8 cellular contexts compared by ENCODE assay signal in the genomic region with DNA sequence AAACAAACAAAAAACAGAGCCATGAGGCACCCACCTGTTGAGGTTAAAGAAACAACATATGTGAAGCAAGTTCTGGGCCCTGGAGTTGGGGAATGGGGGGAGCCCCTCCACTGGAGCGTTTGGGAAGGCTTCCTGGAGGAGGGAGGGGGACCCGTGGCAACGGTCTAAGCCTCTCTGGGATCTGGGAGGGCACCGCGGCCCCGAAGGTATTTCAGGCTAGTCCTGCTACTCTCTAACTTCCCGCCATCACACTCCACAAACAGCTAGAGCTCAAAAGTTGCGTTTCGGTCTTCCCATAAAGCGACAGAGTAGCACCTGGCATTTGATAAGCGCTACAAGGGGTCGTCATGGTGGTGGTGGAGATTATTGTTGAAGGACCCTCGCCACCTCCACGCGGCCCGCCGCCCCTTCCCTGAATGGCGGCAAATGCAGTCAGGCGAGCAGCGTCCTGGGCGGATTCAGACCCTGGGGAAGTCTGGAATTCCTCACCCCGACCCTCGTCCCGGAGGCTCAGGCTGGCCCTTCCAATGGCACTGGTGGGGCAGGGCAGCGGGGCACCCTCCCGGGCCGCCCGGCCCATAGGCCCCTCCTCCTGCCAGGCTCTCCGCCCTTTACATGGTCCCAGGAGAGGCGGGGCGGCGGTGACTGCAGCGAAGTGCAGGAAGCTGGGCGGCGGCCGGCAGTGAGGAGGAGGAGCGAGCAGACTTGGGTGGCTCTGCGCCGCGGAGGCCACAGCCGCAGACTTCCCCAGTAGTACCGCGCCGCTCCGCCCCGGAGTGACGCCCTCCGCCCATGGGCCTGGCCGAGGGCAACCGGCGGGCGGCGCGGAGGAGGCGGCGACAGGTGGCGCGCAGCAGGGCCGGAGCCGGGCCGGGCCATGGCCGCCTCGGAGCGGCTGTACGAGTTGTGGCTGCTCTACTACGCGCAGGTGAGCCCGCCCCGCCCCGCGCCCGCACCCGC. TPM values are rescaled to one million over a fixed set of nuclear protein-coding genes. Genes with fewer than 3 reads are reported as not detected.
DNase-seq lines count a peak whose midpoint lies in the region; ATAC-seq and TF ChIP-seq lines count a peak whose summit lies in the region.

A gene with protein sequence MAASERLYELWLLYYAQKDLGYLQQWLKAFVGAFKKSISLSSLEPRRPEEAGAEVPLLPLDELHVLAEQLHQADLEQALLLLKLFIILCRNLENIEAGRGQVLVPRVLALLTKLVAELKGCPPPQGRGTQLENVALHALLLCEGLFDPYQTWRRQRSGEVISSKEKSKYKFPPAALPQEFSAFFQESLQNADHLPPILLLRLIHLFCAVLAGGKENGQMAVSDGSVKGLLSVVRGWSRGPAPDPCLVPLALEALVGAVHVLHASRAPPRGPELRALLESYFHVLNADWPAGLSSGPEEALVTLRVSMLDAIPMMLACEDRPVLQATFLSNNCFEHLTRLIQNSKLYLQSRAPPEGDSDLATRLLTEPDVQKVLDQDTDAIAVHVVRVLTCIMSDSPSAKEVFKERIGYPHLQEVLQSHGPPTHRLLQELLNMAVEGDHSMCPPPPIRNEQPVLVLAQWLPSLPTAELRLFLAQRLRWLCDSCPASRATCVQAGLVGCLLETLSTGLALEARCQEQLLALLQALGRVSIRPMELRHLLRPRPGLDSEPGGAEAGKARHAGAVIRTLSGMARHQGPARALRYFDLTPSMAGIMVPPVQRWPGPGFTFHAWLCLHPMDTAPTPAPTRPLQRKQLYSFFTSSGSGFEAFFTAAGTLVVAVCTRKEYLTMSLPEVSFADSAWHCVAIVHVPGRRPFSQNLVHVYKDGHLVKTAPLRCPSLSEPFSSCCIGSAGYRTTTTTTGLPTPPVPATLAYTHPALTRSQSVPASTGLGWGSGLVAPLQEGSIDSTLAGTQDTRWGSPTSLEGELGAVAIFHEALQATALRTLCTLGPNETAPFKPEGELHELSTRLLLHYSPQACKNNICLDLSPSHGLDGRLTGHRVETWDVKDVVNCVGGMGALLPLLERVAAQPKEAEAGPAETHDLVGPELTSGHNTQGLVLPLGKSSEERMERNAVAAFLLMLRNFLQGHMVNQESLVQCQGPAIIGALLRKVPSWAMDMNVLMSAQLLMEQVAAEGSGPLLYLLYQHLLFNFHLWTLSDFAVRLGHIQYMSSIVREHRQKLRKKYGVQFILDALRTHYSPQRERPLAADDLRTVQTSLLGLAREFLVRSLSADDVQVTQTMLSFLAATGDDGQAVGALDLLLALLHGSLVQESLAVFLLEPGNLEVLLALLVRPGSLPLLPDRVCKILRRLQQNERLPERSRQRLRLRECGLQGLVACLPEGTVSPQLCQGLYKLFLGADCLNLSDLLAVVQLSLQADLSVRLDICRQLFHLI (N-terminal part only) (plus strand): TSS at position 682 of the 960 bp plus-strand sequence. CDS start 196 bp downstream, at position 878.

- H3K36me3 ChIP-seq in GM23248 (ENCODE audit: low read depth) (no peaks in the 10 kb centered on the region), Karpas-422 (ENCODE audit: insufficient read depth, low read length) (0 out of 2 replicates have a peak, but pooled peaks cover 1% of the 10 kb centered on the region), fibroblast of lung (ENCODE audit: control insufficient read depth, insufficient read depth, low read length) (no peaks in the 10 kb centered on the region)

- ATAC-seq in naive thymus-derived CD8-positive, alpha-beta T cell: peak; percentile 80 to 82
- ATAC-seq in stimulated activated naive B cell treated with anti-CD40 and anti-IgM and Interleukin-4, amounts not matched to agents 10 μg/mL and 1 μg/mL and 100 μg/mL, for 72 hours (replicated peaks): peak; percentile 85 to 86

- peak within 1 kb of the TSS; percentile 92 for H3K4me3 ChIP-seq in GM23248
- H3K4me3 ChIP-seq in Karpas-422 (ENCODE audit: low read length): peak within 1 kb of the TSS; percentile 87
- H3K4me3 ChIP-seq in fibroblast of lung (replicated peaks in 1 of 4; ENCODE audit: control extremely low read depth in 1 of 4, insufficient read depth in 1 of 4, low read depth in 3 of 4, low read length in 4 of 4): peak within 1 kb of the TSS; percentile 60 to 78 (median 69)

- DNase-seq in Daoy (ENCODE audit: low read depth): peak; percentile 94
- DNase-seq in GM23248: peak; percentile 97
- peak; percentile 98 for DNase-seq in Karpas-422
- peak; percentile 93 for DNase-seq in RPMI7951 (ENCODE audit: low read depth)
- DNase-seq in activated T-helper 1 cell treated with anti-CD3 and anti-CD28 coated beads, Interleukin-12 subunit alpha, Interleukin-12 subunit beta, Interleukin-2, Interleukin-4 antibody, amounts not matched to agents 30 ng/mL and 10 ng/mL and 1 ng/mL, durations not matched to agents 14 hours and 24 hours and 36 hours (ENCODE audit: low spot score): peak; percentile 96
- DNase-seq in fibroblast of lung (ENCODE audit: low read depth in 2 of 2): peak; percentile 88 to 90
- peak; percentile 86 to 96 (median 91) for DNase-seq in naive thymus-derived CD8-positive, alpha-beta T cell
- DNase-seq in stimulated activated naive B cell treated with anti-CD40 and anti-IgM and Interleukin-4, amounts not matched to agents 10 μg/mL and 1 μg/mL and 100 μg/mL, for 72 hours: peak; percentile 93

- intact Hi-C loops in activated T-helper 1 cell treated with anti-CD3 and anti-CD28 coated beads, Interleukin-12 subunit alpha, Interleukin-12 subunit beta, Interleukin-2, Interleukin-4 antibody, amounts not matched to agents 30 ng/mL and 10 ng/mL and 1 ng/mL, durations not matched to agents 14 hours and 24 hours and 36 hours (cut with micrococcal nuclease): loop anchor here (1.0 to 10.0 kb wide), 5 partner anchors 8 to 1284 kb away; a partner anchor contains a TSS

- peak within 1 kb of the TSS; percentile 87 for H3K27ac Mint-ChIP-seq in activated T-helper 1 cell treated with anti-CD3 and anti-CD28 coated beads, Interleukin-12 subunit alpha, Interleukin-12 subunit beta, Interleukin-2, Interleukin-4 antibody, amounts not matched to agents 30 ng/mL and 10 ng/mL and 1 ng/mL, durations not matched to agents 14 hours and 24 hours and 36 hours
- H3K27ac Mint-ChIP-seq in naive thymus-derived CD8-positive, alpha-beta T cell: peak within 1 kb of the TSS; percentile 59 to 98 (median 92)
- peak within 1 kb of the TSS; percentile 93 for H3K27ac Mint-ChIP-seq in stimulated activated naive B cell treated with anti-CD40 and anti-IgM and Interleukin-4, amounts not matched to agents 10 μg/mL and 1 μg/mL and 100 μg/mL, for 72 hours

- H3K4me2 ChIP-seq in GM23248 (ENCODE audit: unreplicated experiment): peak within 1 kb of the TSS; percentile 86
- H3K4me2 ChIP-seq in Karpas-422 (ENCODE audit: low read depth, low read length, poor library complexity, severe bottlenecking): peak within 1 kb of the TSS; percentile 99
- H3K4me2 ChIP-seq in fibroblast of lung (ENCODE audit: extremely low read depth, insufficient read depth, low read length): peak within 1 kb of the TSS; percentile 96

- H3K9me2 ChIP-seq in GM23248 (ENCODE audit: insufficient read depth): no peaks in the 10 kb centered on the region
- H3K9me2 ChIP-seq in Karpas-422 (replicated peaks; ENCODE audit: insufficient read depth, low read length): no peaks in the 10 kb centered on the region

- peak within 1 kb of the TSS; percentile 97 for H2AFZ ChIP-seq in GM23248
- no peak within 1 kb of the TSS; the same call in 1 of the 2 replicates for H2AFZ ChIP-seq in Karpas-422 (ENCODE audit: low read length)
- H2AFZ ChIP-seq in fibroblast of lung (ENCODE audit: low read length): peak within 1 kb of the TSS; percentile 90

- H3K4me3 Mint-ChIP-seq in activated T-helper 1 cell treated with anti-CD3 and anti-CD28 coated beads, Interleukin-12 subunit alpha, Interleukin-12 subunit beta, Interleukin-2, Interleukin-4 antibody, amounts not matched to agents 30 ng/mL and 10 ng/mL and 1 ng/mL, durations not matched to agents 14 hours and 24 hours and 36 hours: peak within 1 kb of the TSS; percentile 89
- peak within 1 kb of the TSS; percentile 82 to 91 (median 86) for H3K4me3 Mint-ChIP-seq in naive thymus-derived CD8-positive, alpha-beta T cell
- peak within 1 kb of the TSS; percentile 90 to 91 for H3K4me3 Mint-ChIP-seq in stimulated activated naive B cell treated with anti-CD40 and anti-IgM and Interleukin-4, amounts not matched to agents 10 μg/mL and 1 μg/mL and 100 μg/mL, for 72 hours

- in situ Hi-C loops in GM23248 (cut with MboI): no loop called here

- H3K36me3 Mint-ChIP-seq in activated T-helper 1 cell treated with anti-CD3 and anti-CD28 coated beads, Interleukin-12 subunit alpha, Interleukin-12 subunit beta, Interleukin-2, Interleukin-4 antibody, amounts not matched to agents 30 ng/mL and 10 ng/mL and 1 ng/mL, durations not matched to agents 14 hours and 24 hours and 36 hours (ENCODE audit: low read depth): peaks cover 8% of the 10 kb centered on the region
- H3K36me3 Mint-ChIP-seq in naive thymus-derived CD8-positive, alpha-beta T cell: peaks cover 0 to 10% (median 2%) of the 10 kb centered on the region in 3 donors
- peaks cover 20 to 23% of the 10 kb centered on the region in 2 donors for H3K36me3 Mint-ChIP-seq in stimulated activated naive B cell treated with anti-CD40 and anti-IgM and Interleukin-4, amounts not matched to agents 10 μg/mL and 1 μg/mL and 100 μg/mL, for 72 hours

- peaks cover 19% of the 10 kb centered on the region for H3K79me2 ChIP-seq in GM23248 (ENCODE audit: insufficient read depth)
- peaks cover 74% of the 10 kb centered on the region for H3K79me2 ChIP-seq in Karpas-422 (ENCODE audit: low read length)
- peaks cover 19% of the 10 kb centered on the region for H3K79me2 ChIP-seq in fibroblast of lung (ENCODE audit: control insufficient read depth, insufficient read depth, low read length)

- no peaks in the 10 kb centered on the region for H3K27me3 Mint-ChIP-seq in activated T-helper 1 cell treated with anti-CD3 and anti-CD28 coated beads, Interleukin-12 subunit alpha, Interleukin-12 subunit beta, Interleukin-2, Interleukin-4 antibody, amounts not matched to agents 30 ng/mL and 10 ng/mL and 1 ng/mL, durations not matched to agents 14 hours and 24 hours and 36 hours (ENCODE audit: insufficient read depth)
- no peaks in the 10 kb centered on the region for H3K27me3 Mint-ChIP-seq in naive thymus-derived CD8-positive, alpha-beta T cell
- no peaks in the 10 kb centered on the region for H3K27me3 Mint-ChIP-seq in stimulated activated naive B cell treated with anti-CD40 and anti-IgM and Interleukin-4, amounts not matched to agents 10 μg/mL and 1 μg/mL and 100 μg/mL, for 72 hours

- H3K4me1 ChIP-seq in GM23248 (ENCODE audit: insufficient read depth): peaks cover 10% of the 10 kb centered on the region; the same call in 1 of the 2 replicates
- peaks cover 64% of the 10 kb centered on the region for H3K4me1 ChIP-seq in Karpas-422 (ENCODE audit: low read length)
- peaks cover 7% of the 10 kb centered on the region for H3K4me1 ChIP-seq in fibroblast of lung (ENCODE audit: control insufficient read depth, extremely low read depth, insufficient read depth, low read length)

- no peaks in the 10 kb centered on the region for H3K9me3 Mint-ChIP-seq in activated T-helper 1 cell treated with anti-CD3 and anti-CD28 coated beads, Interleukin-12 subunit alpha, Interleukin-12 subunit beta, Interleukin-2, Interleukin-4 antibody, amounts not matched to agents 30 ng/mL and 10 ng/mL and 1 ng/mL, durations not matched to agents 14 hours and 24 hours and 36 hours
- no peaks in the 10 kb centered on the region for H3K9me3 Mint-ChIP-seq in naive thymus-derived CD8-positive, alpha-beta T cell
- H3K9me3 Mint-ChIP-seq in stimulated activated naive B cell treated with anti-CD40 and anti-IgM and Interleukin-4, amounts not matched to agents 10 μg/mL and 1 μg/mL and 100 μg/mL, for 72 hours: no peaks in the 10 kb centered on the region

- H4K20me1 ChIP-seq in GM23248 (ENCODE audit: insufficient read depth) (no peaks in the 10 kb centered on the region), Karpas-422 (ENCODE audit: insufficient read depth, low read depth, low read length) (no peaks in the 10 kb centered on the region; the same call in 1 of the 2 replicates), fibroblast of lung (ENCODE audit: control insufficient read depth, extremely low read depth, insufficient read depth, low read length) (no peaks in the 10 kb centered on the region)

- H3K27me3 ChIP-seq in GM23248 (replicated peaks; ENCODE audit: insufficient read depth): no peaks in the 10 kb centered on the region
- H3K27me3 ChIP-seq in Karpas-422 (ENCODE audit: low read length): no peaks in the 10 kb centered on the region
- no peaks in the 10 kb centered on the region for H3K27me3 ChIP-seq in fibroblast of lung (ENCODE audit: control insufficient read depth, insufficient read depth, low read length)

- H3K9me3 ChIP-seq in GM23248 (ENCODE audit: low read depth) (no peaks in the 10 kb centered on the region), Karpas-422 (ENCODE audit: low read length) (no peaks in the 10 kb centered on the region), fibroblast of lung (ENCODE audit: control insufficient read depth, insufficient read depth, low read depth, low read length) (no peaks in the 10 kb centered on the region)

- POLR2A ChIA-PET in naive thymus-derived CD8-positive, alpha-beta T cell (lab: Charles Lee): interaction anchor here (0.6 to 2.5 kb wide), 12 partner anchors 10 to 496 kb away, joined by 3 to 23 read pairs (median 4); a partner anchor contains a TSS

- H3K27ac ChIP-seq in GM23248 (no peak within 1 kb of the TSS), Karpas-422 (ENCODE audit: low read length) (peak within 1 kb of the TSS; percentile 86), fibroblast of lung (ENCODE audit: insufficient read depth, low read length) (peak within 1 kb of the TSS; percentile 34)

- H3K9ac ChIP-seq in GM23248: peak within 1 kb of the TSS; percentile 78
- peak within 1 kb of the TSS; percentile 96 for H3K9ac ChIP-seq in Karpas-422 (ENCODE audit: low read length)
- peak within 1 kb of the TSS; percentile 59 for H3K9ac ChIP-seq in fibroblast of lung (ENCODE audit: insufficient read depth, low read length)

- 1% methylated on average over 58 to 63 of the region's 73 CpGs for WGBS in GM23248 (ENCODE audit: low coverage in 1 of 2, low lambda C conversion rate in 2 of 2, missing lambda C conversion rate in 2 of 2), 2 experiments

- TF ChIP-seq CTCF in fibroblast of lung (conservative IDR thresholded peaks at IDR 0.05 in 1 of 2, IDR thresholded peaks at IDR 0.05 in 1 of 2; ENCODE audit: low read depth in 1 of 2, low read length in 2 of 2): no peak

- H3K4me1 Mint-ChIP-seq in activated T-helper 1 cell treated with anti-CD3 and anti-CD28 coated beads, Interleukin-12 subunit alpha, Interleukin-12 subunit beta, Interleukin-2, Interleukin-4 antibody, amounts not matched to agents 30 ng/mL and 10 ng/mL and 1 ng/mL, durations not matched to agents 14 hours and 24 hours and 36 hours (ENCODE audit: low read depth): peaks cover 49% of the 10 kb centered on the region
- peaks cover 30 to 77% (median 66%) of the 10 kb centered on the region in 4 donors for H3K4me1 Mint-ChIP-seq in naive thymus-derived CD8-positive, alpha-beta T cell
- peaks cover 37 to 64% of the 10 kb centered on the region in 2 donors for H3K4me1 Mint-ChIP-seq in stimulated activated naive B cell treated with anti-CD40 and anti-IgM and Interleukin-4, amounts not matched to agents 10 μg/mL and 1 μg/mL and 100 μg/mL, for 72 hours

- peaks cover 7% of the 10 kb centered on the region; the same call in 1 of the 2 replicates for H3F3A ChIP-seq in GM23248 (ENCODE audit: insufficient read depth)

RNA-seq across cellular contexts. Expression of the gene that starts here (rescaled TPM):
- total RNA-seq in Daoy (2014; rRNA removed; shearing (Covaris generic)): 5.0 and 8.3 TPM in 2 replicates
- total RNA-seq in GM23248 (2014; rRNA removed; shearing (Covaris generic)): 2.8 and 4.7 TPM in 2 replicates
- 0.94 and 1.2 TPM in 2 replicates for polyA plus RNA-seq in GM23248 (2016; fragmentation: Nextera tagmentation; extraction: Ambion mirVana)
- total RNA-seq in Karpas-422 (2014; rRNA removed; shearing (Covaris generic); ENCODE audit: low replicate concordance): 60.5 and 133 TPM in 2 replicates
- 4.1 and 6.1 TPM in 2 replicates for total RNA-seq in RPMI7951 (2014; rRNA removed; shearing (Covaris generic))
- total RNA-seq in activated T-helper 1 cell treated with anti-CD3 and anti-CD28 coated beads, Interleukin-12 subunit alpha, Interleukin-12 subunit beta, Interleukin-2, Interleukin-4 antibody, amounts not matched to agents 30 ng/mL and 10 ng/mL and 1 ng/mL, durations not matched to agents 14 hours and 24 hours and 36 hours: 118 and 119 TPM in 2 replicates
- 2.1 and 4.5 TPM in 2 replicates for total RNA-seq in fibroblast of lung
- polyA plus RNA-seq in fibroblast of lung: 1.5 and 2.5 TPM in 2 replicates
- 2.1 and 3.3 TPM in 2 replicates for polyA plus RNA-seq in fibroblast of lung (2012)
- polyA minus RNA-seq in fibroblast of lung (ENCODE audit: low replicate concordance): 23.4 and 24.0 TPM in 2 replicates
- total RNA-seq in naive thymus-derived CD8-positive, alpha-beta T cell: 10 to 100 TPM; 40.7 to 46.0 TPM
- 1 to 10 TPM in 2 of 3 donors, under 1 TPM in 1; 0.89 to 2.8 (median 1.9) TPM for polyA plus RNA-seq in naive thymus-derived CD8-positive, alpha-beta T cell
